Comparison of ENCODE assay signal across 8 cellular contexts in genomic region chr17:77423589-77424451, GRCh38.
DNase-seq lines count a peak whose midpoint lies in the region; ATAC-seq and TF ChIP-seq lines count a peak whose summit lies in the region.

No MANE protein-coding gene starts in this region.

- no peaks in the 10 kb centered on the region for H3K36me3 ChIP-seq in heart right ventricle

- H3K27me3 ChIP-seq in heart right ventricle = no peaks in the 10 kb centered on the region

- DNase-seq in EH (ENCODE audit: low read depth) (peak; percentile 98), heart right ventricle (peak; percentile 83 to 88), pulmonary artery endothelial cell (ENCODE audit: low read depth, low spot score) (peak; percentile 87), NCI-H1930 (lab: John Stamatoyannopoulos, UW) (no peak)

- 54 to 70% (median 62%) methylated on average over 31 of the region's 31 CpGs for whole genome bisulfite sequencing in adipose tissue, 3 donors
- 55 to 69% methylated on average over 31 of the region's 31 CpGs for WGBS in heart right ventricle, 2 donors

- H3K4me3 ChIP-seq in heart right ventricle = no peak overlapping the region

- intact Hi-C loops in heart right ventricle (cut with DNase I) = loop anchor here in 9 of 10 donors (2.0 to 10.0 kb wide), 6 partner anchors 37 to 99 kb away; no protein-coding TSS in a partner anchor

- ATAC-seq in heart right ventricle (peak; percentile 57 to 83 (median 68)), GM19023 (IDR thresholded peaks at IDR 0.05; ENCODE audit: unreplicated experiment) (no peak), GM19395 (IDR thresholded peaks at IDR 0.05; ENCODE audit: unreplicated experiment) (no peak), GM18519 (IDR thresholded peaks at IDR 0.05; ENCODE audit: low FRiP score, unreplicated experiment) (no peak)

- peaks cover 53 to 100% (median 99%) of the 10 kb centered on the region in 9 donors for H3K4me1 ChIP-seq in heart right ventricle

- H3K9me3 ChIP-seq in heart right ventricle = no peaks in the 10 kb centered on the region

- TF ChIP-seq CTCF in heart right ventricle (IDR thresholded peaks at IDR 0.05) = no peak

- H3K27ac ChIP-seq in adipose tissue (ENCODE audit: low read depth, low read length) = peak overlapping the region; percentile 79
- peak overlapping the region; percentile 68 to 90 (median 82) for H3K27ac ChIP-seq in heart right ventricle

Comparison
In these comparisons a context has a peak if more than half of its experiments do, and no peak if none do; other contexts are left out.
1. DNase-seq: peak in EH (single experiment), heart right ventricle (2 of 2) and pulmonary artery endothelial cell (single experiment); none in NCI-H1930 (0 of 2).
2. ATAC-seq: peak in heart right ventricle (8 of 8); none in GM19023 (single experiment), GM19395 (single experiment) and GM18519 (single experiment).